ENCODE assay signal across 2 cellular contexts in genomic region chr1:33365560-33365997, GRCh38.
TF ChIP-seq lines count a peak whose summit lies in the region.

No MANE protein-coding gene starts in this region.

TF ChIP-seq in SK-N-SH, 30 proteins besides CTCF, POLR2A, EP300 and RAD21:
- no peak for TF ChIP-seq REST (IDR thresholded peaks at IDR 0.05; ENCODE audit: low read depth, low read length)
- peak; percentile 55; the same call in 1 of the 2 replicates for TF ChIP-seq RXRA (IDR thresholded peaks at IDR 0.05; ENCODE audit: borderline replicate concordance, low read depth)

TF ChIP-seq in SK-N-SH treated with all-trans-retinoic acid at 6 μM for 48 hours, 23 proteins besides CTCF, POLR2A, EP300 and RAD21 (continued from another document):
- TF ChIP-seq RARB (CRISPR knock-in tag; IDR thresholded peaks at IDR 0.05) (no peak), ZC3H10 (CRISPR knock-in tag; IDR thresholded peaks at IDR 0.05) (no peak), OSR1 (CRISPR knock-in tag; IDR thresholded peaks at IDR 0.05) (no peak), BACH2 (CRISPR knock-in tag; IDR thresholded peaks at IDR 0.05; ENCODE audit: borderline replicate concordance) (no peak), GLIS3 (CRISPR knock-in tag; IDR thresholded peaks at IDR 0.05) (no peak), ESRRG (CRISPR knock-in tag; IDR thresholded peaks at IDR 0.05) (no peak), TOX (CRISPR knock-in tag; IDR thresholded peaks at IDR 0.05; ENCODE audit: borderline replicate concordance) (no peak), TCF4 (CRISPR knock-in tag; IDR thresholded peaks at IDR 0.05; ENCODE audit: borderline replicate concordance) (no peak), ZNF565 (CRISPR knock-in tag; conservative IDR thresholded peaks at IDR 0.05; ENCODE audit: low read depth) (no peak), SNAI2 (CRISPR knock-in tag; IDR thresholded peaks at IDR 0.05) (no peak), ZFP3 (CRISPR knock-in tag; IDR thresholded peaks at IDR 0.05) (no peak), TSHZ2 (CRISPR knock-in tag; IDR thresholded peaks at IDR 0.05) (no peak)
